ENCODE assay signal across 22 cellular contexts in genomic region chr7:32119790-32120196, GRCh38. TPM values are rescaled to one million over a fixed set of nuclear protein-coding genes. Genes with fewer than 3 reads are reported as not detected.
DNase-seq lines count a peak whose midpoint lies in the region; ATAC-seq and TF ChIP-seq lines count a peak whose summit lies in the region.
"Had no signal": no experiment of that assay in that cellular context is flagged by ENCODE, and none has a peak within 500 bp of the region (broad histone marks: within the 10 kb centered on the region; RNA-seq: fewer than 3 reads in every experiment).

No MANE protein-coding gene starts in this region.

- no peak overlapping the region for H3K9ac ChIP-seq in neuronal stem cell (ENCODE audit: low read depth, low read length, poor library complexity)

- 56 to 62% methylated on average over 7 to 8 of the region's 8 CpGs for WGBS in heart right ventricle, 2 donors
- no CpG with 5 or more reads among the region's 8 CpGs for WGBS in neuronal stem cell (ENCODE audit: extremely low coverage in 2 of 2, insufficient read length in 2 of 2, insufficient replicate concordance in 1 of 2), 2 donors

- H3K27me3 ChIP-seq in heart right ventricle (no peaks in the 10 kb centered on the region), neuronal stem cell (ENCODE audit: control insufficient read depth in 3 of 3, insufficient read depth in 3 of 3, low read depth in 1 of 3, low read length in 3 of 3) (no peaks in the 10 kb centered on the region), breast epithelium (no peaks in the 10 kb centered on the region)
- H3K27me3 ChIP-seq: BE2C, SJSA1 had no signal

- H3K9me3 ChIP-seq in heart right ventricle (peaks cover 0 to 29% (median 6%) of the 10 kb centered on the region in 11 donors), neuronal stem cell (replicated peaks in 1 of 2; ENCODE audit: control insufficient read depth in 2 of 2, insufficient read depth in 1 of 2, low read depth in 1 of 2, low read length in 2 of 2) (no peaks in the 10 kb centered on the region), breast epithelium (peaks cover 0 to 8% of the 10 kb centered on the region in 2 donors)
- H3K9me3 ChIP-seq: BE2C had no signal

- peak overlapping the region; percentile 52 for H3K18ac ChIP-seq in neuronal stem cell (ENCODE audit: low read length)

- no peak overlapping the region for H2AFZ ChIP-seq in neuronal stem cell (ENCODE audit: low read length)

- H3K23ac ChIP-seq in neuronal stem cell (ENCODE audit: low read depth, low read length, poor library complexity), result no peak overlapping the region

- H2AK5ac ChIP-seq in neuronal stem cell (ENCODE audit: low read depth, low read length), result no peak overlapping the region

- H3K27ac ChIP-seq in heart right ventricle, result no peak overlapping the region
- H3K27ac ChIP-seq in neuronal stem cell (replicated peaks; ENCODE audit: low read length), result no peak overlapping the region
- H3K27ac ChIP-seq in breast epithelium, result no peak overlapping the region
- H3K27ac ChIP-seq: 22Rv1, RWPE1, SJSA1 had no signal

- H3K4me1 ChIP-seq in heart right ventricle (peaks cover 0 to 26% (median 6%) of the 10 kb centered on the region in 9 donors), neuronal stem cell (ENCODE audit: control insufficient read depth in 2 of 2, insufficient read depth in 1 of 2, low read depth in 1 of 2, low read length in 2 of 2) (no peaks in the 10 kb centered on the region), breast epithelium (no peaks in the 10 kb centered on the region)
- H3K4me1 ChIP-seq: BE2C had no signal

- no peak overlapping the region for H3K4me2 ChIP-seq in neuronal stem cell (ENCODE audit: insufficient read depth, low read length, poor library complexity, severe bottlenecking)

- H3K36me3 ChIP-seq in heart right ventricle, result no peaks in the 10 kb centered on the region
- H3K36me3 ChIP-seq in neuronal stem cell (replicated peaks in 1 of 2; ENCODE audit: control insufficient read depth in 2 of 2, insufficient read depth in 2 of 2, low read length in 2 of 2), result no peaks in the 10 kb centered on the region
- no peaks in the 10 kb centered on the region for H3K36me3 ChIP-seq in breast epithelium
- H3K36me3 ChIP-seq: BE2C, SJSA1 had no signal

- ATAC-seq in heart right ventricle (peak in 7 of 8 donors; percentile 21 to 62 (median 37)), HG03432 (IDR thresholded peaks at IDR 0.05; ENCODE audit: unreplicated experiment) (no peak)

- intact Hi-C loops in heart right ventricle (cut with DNase I) (no loop called here), breast epithelium (cut with DNase I; ENCODE audit: low total_unique reads) (no loop called here)

- no peak overlapping the region for H2BK120ac ChIP-seq in neuronal stem cell (ENCODE audit: low read depth, low read length)

- DNase-seq in NCI-H82 (lab: John Stamatoyannopoulos, UW) (peak; percentile 68), NCI-H82 treated with DMSO at 0.1 percent for 48 hours (lab: John Stamatoyannopoulos, UW; ENCODE audit: unreplicated experiment) (no peak), NCI-H2171 treated with DMSO at 0.1 percent for 48 hours (lab: John Stamatoyannopoulos, UW) (peak; percentile 71), heart right ventricle (peak in 1 of 2 donors; percentile 17), neuronal stem cell (ENCODE audit: low spot score) (no peak), breast epithelium (ENCODE audit: low spot score in 2 of 2) (no peak), UCSD-AML1 (lab: John Stamatoyannopoulos, UW; ENCODE audit: unreplicated experiment) (no peak)
- DNase-seq: BE2C; CD4-positive, alpha-beta memory T cell; DND-41; GF-D8; GOT3; Karpas-422; MM.1S; NCI-H1092 treated with DMSO at 0.1 percent for 48 hours; NCI-H2081 treated with DMSO at 0.1 percent for 48 hours; NCI-H226 had no signal

- no peak overlapping the region for H4K91ac ChIP-seq in neuronal stem cell (ENCODE audit: low read depth, low read length, poor library complexity)

- no peak overlapping the region for H2BK5ac ChIP-seq in neuronal stem cell (ENCODE audit: low read length)

- no peak for TF ChIP-seq POLR2A in breast epithelium (IDR thresholded peaks at IDR 0.05)

- H3K4me3 ChIP-seq in heart right ventricle, result no peak overlapping the region
- H3K4me3 ChIP-seq in neuronal stem cell (ENCODE audit: low read length in 2 of 2), result no peak overlapping the region
- H3K4me3 ChIP-seq in breast epithelium, result no peak overlapping the region
- H3K4me3 ChIP-seq: SJSA1 had no signal

- no peak overlapping the region for H2BK12ac ChIP-seq in neuronal stem cell (ENCODE audit: low read length)

- H2BK15ac ChIP-seq in neuronal stem cell (ENCODE audit: low read length), result no peak overlapping the region

- no peaks in the 10 kb centered on the region for H3K79me1 ChIP-seq in neuronal stem cell (ENCODE audit: low read depth, low read length)

- no peak overlapping the region for H4K8ac ChIP-seq in neuronal stem cell (ENCODE audit: low read depth, low read length)

- TF ChIP-seq CTCF in heart right ventricle (IDR thresholded peaks at IDR 0.05) (no peak), breast epithelium (IDR thresholded peaks at IDR 0.05) (no peak)

- H3K4ac ChIP-seq in neuronal stem cell (ENCODE audit: low read length), result no peak overlapping the region

- no peak overlapping the region for H3K14ac ChIP-seq in neuronal stem cell (ENCODE audit: low read length)

RNA-seq across cellular contexts. Expression of gene PDE1C, which starts 49.6 kb away (rescaled TPM):
- 100 to 1,000 TPM; 124 to 315 (median 197) TPM for total RNA-seq in heart right ventricle
- polyA plus RNA-seq in heart right ventricle, result 10 to 100 TPM; 11.7 to 67.7 TPM
- 0.36 TPM for polyA plus RNA-seq in neuronal stem cell (2013, experiment 1 of 2)
- polyA plus RNA-seq in neuronal stem cell (2013, experiment 2 of 2), result 0.36 TPM
- total RNA-seq in breast epithelium, result 10 to 100 TPM in 2 of 3 donors, 1 to 10 TPM in 1; 3.2 to 30.1 (median 18.7) TPM
- total RNA-seq: CD4-positive, alpha-beta memory T cell; HT-29 had no signal
- polyA plus RNA-seq: CD4-positive, alpha-beta memory T cell had no signal

Comparison
In these comparisons a context has a peak if more than half of its experiments do, and no peak if none do; other contexts are left out.
1. DNase-seq: peak in NCI-H82 (single experiment) and NCI-H2171 treated with DMSO at 0.1 percent for 48 hours (single experiment); none in NCI-H82 treated with DMSO at 0.1 percent for 48 hours (single experiment), neuronal stem cell (single experiment), breast epithelium (0 of 2) and UCSD-AML1 (single experiment).
2. RNA of gene PDE1C, which starts 49.6 kb away (total RNA-seq): 124 to 315 TPM in heart right ventricle; 3.2 to 30.1 TPM in breast epithelium; every median in the first group is over 4 times any median in the second.